ENCODE assay signal across 1 cellular context in genomic region chr7:113806633-113807327, GRCh38.
TF ChIP-seq lines count a peak whose summit lies in the region.

No MANE protein-coding gene starts in this region.

TF ChIP-seq in GM23338, 12 proteins besides CTCF, POLR2A, EP300 and RAD21 (continued from another document):
- TF ChIP-seq ETS1 (IDR thresholded peaks at IDR 0.05) (no peak), JUNB (IDR thresholded peaks at IDR 0.05; ENCODE audit: unreplicated experiment) (no peak), ZNF331 (CRISPR knock-in tag; IDR thresholded peaks at IDR 0.05; ENCODE audit: low read depth) (no peak), NANOG (IDR thresholded peaks at IDR 0.05; ENCODE audit: borderline replicate concordance) (no peak), ZNF114 (CRISPR knock-in tag; IDR thresholded peaks at IDR 0.05) (no peak), CREB1 (CRISPR knock-in tag; IDR thresholded peaks at IDR 0.05; ENCODE audit: low read depth) (no peak), POLR2AphosphoS5 (IDR thresholded peaks at IDR 0.05; ENCODE audit: low read depth) (no peak), EZH2phosphoT487 (IDR thresholded peaks at IDR 0.05; ENCODE audit: unreplicated experiment) (no peak), EZH2 (IDR thresholded peaks at IDR 0.05; ENCODE audit: low read depth, unreplicated experiment) (no peak), REST (IDR thresholded peaks at IDR 0.05; ENCODE audit: unreplicated experiment) (no peak)
TF ChIP-seq in GM23338: peak in this region for 0.
